In the genomic region with DNA sequence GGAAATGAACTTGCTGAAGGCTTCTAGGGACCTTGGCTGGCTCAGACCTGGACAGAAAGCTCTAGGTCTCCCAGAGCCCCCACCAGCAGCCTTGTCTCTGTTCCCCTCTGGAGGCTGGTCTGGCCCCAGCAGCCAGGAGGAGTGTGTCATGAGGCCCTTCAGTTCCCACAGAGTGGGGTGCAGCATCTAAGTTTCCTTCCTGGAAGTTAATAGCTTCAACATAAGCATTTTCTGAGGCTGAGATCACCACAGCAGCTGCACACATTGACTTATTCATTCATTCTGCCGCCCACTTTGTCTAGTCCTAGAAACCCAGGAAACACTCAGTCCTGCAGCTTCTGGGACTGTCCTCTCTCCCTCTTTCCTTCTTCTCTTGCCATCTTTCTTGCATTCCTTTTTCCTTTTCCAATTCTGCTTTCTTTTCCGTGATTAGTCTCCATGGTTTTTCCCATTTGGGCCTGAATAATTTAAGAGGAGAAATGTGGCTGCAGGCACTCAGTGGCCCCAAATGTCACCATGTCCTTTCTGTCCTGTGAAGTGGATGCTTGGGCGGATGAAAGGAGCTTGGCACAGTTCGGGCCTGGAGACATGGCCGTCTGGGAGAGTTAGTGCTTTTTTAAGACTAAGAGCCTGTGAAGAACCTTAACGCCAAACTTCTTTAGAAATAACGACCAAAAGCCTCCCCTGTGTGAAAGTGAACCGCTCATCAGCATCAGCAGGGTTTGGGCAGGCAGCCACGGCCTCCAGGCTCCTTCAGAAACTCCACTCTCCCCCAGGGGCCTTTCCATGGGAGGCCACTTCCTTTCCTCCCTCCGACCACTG, we compare ENCODE assay signal across 12 cellular contexts. TPM values are rescaled to one million over a fixed set of nuclear protein-coding genes. Genes with fewer than 3 reads are reported as not detected.
DNase-seq lines count a peak whose midpoint lies in the region; ATAC-seq and TF ChIP-seq lines count a peak whose summit lies in the region.
"Had no signal": no experiment of that assay in that cellular context is flagged by ENCODE, and none has a peak within 500 bp of the region (broad histone marks: within the 10 kb centered on the region; RNA-seq: fewer than 3 reads in every experiment).

No MANE protein-coding gene starts in this region.

- no peak overlapping the region for H3K4me3 Mint-ChIP-seq in activated T-helper 2 cell treated with anti-CD3 and anti-CD28 coated beads, Interferon-gamma antibody, Interleukin-2, Interleukin-4, amounts not matched to agents 10 μg/mL and 5 μg/mL and 100 μg/mL, durations not matched to agents 14 hours and 24 hours and 36 hours (ENCODE audit: low read depth)
- no peak overlapping the region for H3K4me3 Mint-ChIP-seq in immature natural killer cell
- H3K4me3 Mint-ChIP-seq: stimulated activated naive B cell treated with anti-CD40 and anti-IgM and Interleukin-4, amounts not matched to agents 10 μg/mL and 1 μg/mL and 100 μg/mL, for 72 hours had no signal

- H3K4me3 ChIP-seq in fibroblast of the aortic adventitia (ENCODE audit: low read depth, low read length) = no peak overlapping the region
- H3K4me3 ChIP-seq: esophagus muscularis mucosa, SJSA1 had no signal

- H3K27ac Mint-ChIP-seq in activated T-helper 2 cell treated with anti-CD3 and anti-CD28 coated beads, Interferon-gamma antibody, Interleukin-2, Interleukin-4, amounts not matched to agents 10 μg/mL and 5 μg/mL and 100 μg/mL, durations not matched to agents 14 hours and 24 hours and 36 hours = no peak overlapping the region
- H3K27ac Mint-ChIP-seq in immature natural killer cell = no peak overlapping the region
- H3K27ac Mint-ChIP-seq: stimulated activated naive B cell treated with anti-CD40 and anti-IgM and Interleukin-4, amounts not matched to agents 10 μg/mL and 1 μg/mL and 100 μg/mL, for 72 hours had no signal

- TF ChIP-seq CTCF in RWPE1 (conservative IDR thresholded peaks at IDR 0.05; ENCODE audit: low read depth) (no peak), fibroblast of the aortic adventitia (IDR thresholded peaks at IDR 0.05; ENCODE audit: insufficient read depth, low read length) (no peak)

- peak overlapping the region; percentile 4; the same call in 1 of the 2 replicates for H3K27ac ChIP-seq in RWPE1
- H3K27ac ChIP-seq: 22Rv1, esophagus muscularis mucosa, SJSA1 had no signal

- H3K4me1 Mint-ChIP-seq in activated T-helper 2 cell treated with anti-CD3 and anti-CD28 coated beads, Interferon-gamma antibody, Interleukin-2, Interleukin-4, amounts not matched to agents 10 μg/mL and 5 μg/mL and 100 μg/mL, durations not matched to agents 14 hours and 24 hours and 36 hours (ENCODE audit: low read depth) = peaks cover 2% of the 10 kb centered on the region
- H3K4me1 Mint-ChIP-seq in immature natural killer cell = peaks cover 0 to 2% of the 10 kb centered on the region in 2 donors
- H3K4me1 Mint-ChIP-seq: stimulated activated naive B cell treated with anti-CD40 and anti-IgM and Interleukin-4, amounts not matched to agents 10 μg/mL and 1 μg/mL and 100 μg/mL, for 72 hours had no signal

- CTCF ChIA-PET in RWPE1 (lab: Yijun Ruan, JAX) = interaction anchor here (0.7 kb wide), 1 partner anchor 22 kb away, joined by 4 read pairs; no protein-coding TSS in a partner anchor

- no peak for ATAC-seq in GM21526 (IDR thresholded peaks at IDR 0.05; ENCODE audit: low FRiP score, unreplicated experiment)
- ATAC-seq: stimulated activated naive B cell treated with anti-CD40 and anti-IgM and Interleukin-4, amounts not matched to agents 10 μg/mL and 1 μg/mL and 100 μg/mL, for 72 hours had no signal

- H3K36me3 Mint-ChIP-seq in activated T-helper 2 cell treated with anti-CD3 and anti-CD28 coated beads, Interferon-gamma antibody, Interleukin-2, Interleukin-4, amounts not matched to agents 10 μg/mL and 5 μg/mL and 100 μg/mL, durations not matched to agents 14 hours and 24 hours and 36 hours (ENCODE audit: low read depth) = no peaks in the 10 kb centered on the region
- no peaks in the 10 kb centered on the region for H3K36me3 Mint-ChIP-seq in immature natural killer cell
- H3K36me3 Mint-ChIP-seq: stimulated activated naive B cell treated with anti-CD40 and anti-IgM and Interleukin-4, amounts not matched to agents 10 μg/mL and 1 μg/mL and 100 μg/mL, for 72 hours had no signal

- POLR2A ChIA-PET in RWPE1 (lab: Yijun Ruan, JAX; ENCODE audit: low non-redundant PET) = no interaction called here

- DNase-seq in DMS 273 (lab: John Stamatoyannopoulos, UW; ENCODE audit: unreplicated experiment) = peak; percentile 48
- no peak for DNase-seq in DMS 273 treated with DMSO at 0.1 percent for 48 hours (lab: John Stamatoyannopoulos, UW)
- peak; percentile 64 for DNase-seq in RWPE1 (ENCODE audit: low spot score)
- peak; percentile 76 for DNase-seq in fibroblast of the aortic adventitia (ENCODE audit: low read depth)
- peak; percentile 33 for DNase-seq in pulmonary artery endothelial cell (ENCODE audit: low read depth, low spot score)
- DNase-seq in activated T-helper 2 cell treated with anti-CD3 and anti-CD28 coated beads, Interferon-gamma antibody, Interleukin-2, Interleukin-4, amounts not matched to agents 10 μg/mL and 5 μg/mL and 100 μg/mL, durations not matched to agents 14 hours and 24 hours and 36 hours (ENCODE audit: low spot score) = no peak
- no peak for DNase-seq in immature natural killer cell
- DNase-seq: stimulated activated naive B cell treated with anti-CD40 and anti-IgM and Interleukin-4, amounts not matched to agents 10 μg/mL and 1 μg/mL and 100 μg/mL, for 72 hours had no signal

- no peaks in the 10 kb centered on the region for H3K9me3 Mint-ChIP-seq in activated T-helper 2 cell treated with anti-CD3 and anti-CD28 coated beads, Interferon-gamma antibody, Interleukin-2, Interleukin-4, amounts not matched to agents 10 μg/mL and 5 μg/mL and 100 μg/mL, durations not matched to agents 14 hours and 24 hours and 36 hours
- no peaks in the 10 kb centered on the region for H3K9me3 Mint-ChIP-seq in immature natural killer cell
- H3K9me3 Mint-ChIP-seq: stimulated activated naive B cell treated with anti-CD40 and anti-IgM and Interleukin-4, amounts not matched to agents 10 μg/mL and 1 μg/mL and 100 μg/mL, for 72 hours had no signal

- intact Hi-C loops in activated T-helper 2 cell treated with anti-CD3 and anti-CD28 coated beads, Interferon-gamma antibody, Interleukin-2, Interleukin-4, amounts not matched to agents 10 μg/mL and 5 μg/mL and 100 μg/mL, durations not matched to agents 14 hours and 24 hours and 36 hours (cut with micrococcal nuclease) = no loop called here

- no peaks in the 10 kb centered on the region for H3K27me3 Mint-ChIP-seq in activated T-helper 2 cell treated with anti-CD3 and anti-CD28 coated beads, Interferon-gamma antibody, Interleukin-2, Interleukin-4, amounts not matched to agents 10 μg/mL and 5 μg/mL and 100 μg/mL, durations not matched to agents 14 hours and 24 hours and 36 hours (ENCODE audit: low read depth)
- H3K27me3 Mint-ChIP-seq in immature natural killer cell (ENCODE audit: low read depth in 3 of 3) = peaks cover 0 to 3% (median 2%) of the 10 kb centered on the region in 3 donors

RNA-seq across cellular contexts. Expression of a gene that starts 31.0 kb away (rescaled TPM):
- total RNA-seq in fibroblast of the aortic adventitia (ENCODE audit: low replicate concordance) (33.8 and 159 TPM in 2 replicates), pulmonary artery endothelial cell (44.7 and 49.9 TPM in 2 replicates)
- total RNA-seq in activated T-helper 2 cell treated with anti-CD3 and anti-CD28 coated beads, Interferon-gamma antibody, Interleukin-2, Interleukin-4, amounts not matched to agents 10 μg/mL and 5 μg/mL and 100 μg/mL, durations not matched to agents 14 hours and 24 hours and 36 hours = 31.7 and 32.7 TPM in 2 replicates
- polyA plus RNA-seq in immature natural killer cell = 10 to 100 TPM; 43.3 to 65.4 (median 58.2) TPM

Comparison
In these comparisons a context has a peak if more than half of its experiments do, and no peak if none do; other contexts are left out.
1. DNase-seq: peak in DMS 273 (single experiment), RWPE1 (single experiment), fibroblast of the aortic adventitia (single experiment) and pulmonary artery endothelial cell (single experiment); none in DMS 273 treated with DMSO at 0.1 percent for 48 hours (single experiment), activated T-helper 2 cell treated with anti-CD3 and anti-CD28 coated beads, Interferon-gamma antibody, Interleukin-2, Interleukin-4, amounts not matched to agents 10 μg/mL and 5 μg/mL and 100 μg/mL, durations not matched to agents 14 hours and 24 hours and 36 hours (single experiment) and immature natural killer cell (0 of 3).